ENCODE assay signal across 29 cellular contexts in the genomic region with DNA sequence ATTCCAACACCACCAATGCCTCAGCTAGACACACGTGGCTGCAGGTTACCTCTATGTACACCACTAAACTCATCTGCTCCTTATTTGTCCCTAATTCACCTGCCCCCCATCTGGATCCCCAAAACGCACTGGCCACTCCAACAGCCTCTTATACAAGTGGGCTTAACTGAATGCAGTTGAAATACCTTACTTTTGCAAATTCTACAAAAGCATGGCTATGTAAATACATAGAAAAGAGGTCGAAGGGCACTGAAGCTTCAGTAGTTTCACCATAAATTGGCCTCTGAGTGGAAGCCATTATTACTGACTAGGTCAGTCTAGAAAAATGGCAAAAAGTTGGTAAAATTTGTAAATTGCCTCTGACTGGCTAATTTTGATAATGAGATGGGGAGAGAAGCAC. TPM values are rescaled to one million over a fixed set of nuclear protein-coding genes. Genes with fewer than 3 reads are reported as not detected.
"Had no signal": no experiment of that assay in that cellular context is flagged by ENCODE, and none has a peak within 500 bp of the region (broad histone marks: within the 10 kb centered on the region; RNA-seq: fewer than 3 reads in every experiment).

No MANE protein-coding gene starts in this region.

- H3K4me3 Mint-ChIP-seq: dendritic cell treated with granulocyte-macrophage colony-stimulating factor and Interleukin-4, amounts not matched to agents 40 ng/mL and 50 ng/mL, for 4 days; effector memory CD8-positive, alpha-beta T cell; endodermal cell had no signal

- H3K9me3 ChIP-seq: colonic mucosa, esophagus muscularis mucosa, esophagus squamous epithelium, gastrocnemius medialis, gastroesophageal sphincter, heart left ventricle, heart right ventricle had no signal

- DNase-seq: colonic mucosa; cortex of kidney; dermis blood vessel endothelial cell; dorsolateral prefrontal cortex; effector CD4-positive, alpha-beta T cell; effector CD8-positive, alpha-beta T cell; effector memory CD4-positive, alpha-beta T cell; effector memory CD8-positive, alpha-beta T cell; endodermal cell; erythroblast; esophagus squamous epithelium; foreskin fibroblast; foreskin keratinocyte; foreskin melanocyte; gastrocnemius medialis; glutamatergic neuron; head of caudate nucleus; heart left ventricle; heart right ventricle had no signal

- H3K27ac ChIP-seq: colonic mucosa, coronary artery, dorsolateral prefrontal cortex, epithelial cell of prostate, esophagus muscularis mucosa, esophagus squamous epithelium, foreskin keratinocyte, gastrocnemius medialis, gastroesophageal sphincter, heart left ventricle, heart right ventricle had no signal

- FAIRE-seq: colon, endometrium, endothelial cell of umbilical vein, frontal cortex had no signal

- H3K27ac Mint-ChIP-seq: dendritic cell treated with granulocyte-macrophage colony-stimulating factor and Interleukin-4, amounts not matched to agents 40 ng/mL and 50 ng/mL, for 4 days; effector memory CD8-positive, alpha-beta T cell; endodermal cell had no signal

- H3K4me1 ChIP-seq: colonic mucosa, esophagus muscularis mucosa, esophagus squamous epithelium, foreskin keratinocyte, gastrocnemius medialis, gastroesophageal sphincter, heart left ventricle, heart right ventricle had no signal

- H3K4me1 Mint-ChIP-seq: endodermal cell had no signal

- H3K36me3 ChIP-seq: colonic mucosa, esophagus muscularis mucosa, esophagus squamous epithelium, gastrocnemius medialis, gastroesophageal sphincter, heart left ventricle, heart right ventricle had no signal

- H3K4me3 ChIP-seq: colonic mucosa, coronary artery, dorsolateral prefrontal cortex, esophagus muscularis mucosa, esophagus squamous epithelium, gastrocnemius medialis, gastroesophageal sphincter, heart left ventricle, heart right ventricle had no signal

- H3K9me3 Mint-ChIP-seq: effector memory CD8-positive, alpha-beta T cell had no signal

- H3K27me3 Mint-ChIP-seq: dendritic cell treated with granulocyte-macrophage colony-stimulating factor and Interleukin-4, amounts not matched to agents 40 ng/mL and 50 ng/mL, for 4 days had no signal

- H3K27me3 ChIP-seq: colonic mucosa, dorsolateral prefrontal cortex, esophagus muscularis mucosa, esophagus squamous epithelium, foreskin keratinocyte, gastrocnemius medialis, gastroesophageal sphincter, heart left ventricle, heart right ventricle had no signal

- ATAC-seq: effector memory CD8-positive, alpha-beta T cell; esophagus mucosa; foreskin keratinocyte; gastrocnemius medialis; gastroesophageal sphincter; heart left ventricle; heart right ventricle had no signal

RNA-seq across cellular contexts. Expression of a gene that starts 11.1 kb away (rescaled TPM):
- total RNA-seq: endodermal cell had no signal
